ENCODE assay signal across 7 cellular contexts in the genomic region with DNA sequence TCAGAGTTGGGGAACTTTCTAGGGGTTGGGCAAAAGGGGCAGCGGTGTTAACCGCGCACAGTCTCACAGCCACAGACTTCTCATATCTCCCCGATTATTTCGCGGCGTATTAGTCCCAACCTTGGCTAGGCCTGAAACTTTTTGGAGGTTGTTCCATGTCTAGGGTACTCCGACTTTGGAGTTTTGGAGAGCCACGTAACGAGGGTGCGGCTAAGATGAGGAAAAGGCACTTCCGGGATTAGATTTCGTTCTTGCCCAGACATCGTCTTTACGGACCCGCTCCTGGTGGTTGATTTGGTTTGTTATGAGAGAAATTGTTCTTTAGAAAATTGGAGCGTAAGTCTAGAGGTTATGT. TPM values are rescaled to one million over a fixed set of nuclear protein-coding genes. Genes with fewer than 3 reads are reported as not detected.
DNase-seq lines count a peak whose midpoint lies in the region; ATAC-seq lines count a peak whose summit lies in the region.

No MANE protein-coding gene starts in this region.

- no peaks in the 10 kb centered on the region for H3K36me3 ChIP-seq in ES-I3 (ENCODE audit: insufficient read depth, low read length)

- DNase-seq in LoVo (ENCODE audit: low spot score): peak; percentile 18
- peak; percentile 12 for DNase-seq in iPS-NIHi11 (ENCODE audit: low spot score)
- DNase-seq in stimulated activated naive CD8-positive, alpha-beta T cell treated with anti-CD3 and anti-CD28 coated beads, Interleukin-15, amount 100 ng/mL, for 72 hours: no peak
- DNase-seq in NCI-H1930 (lab: John Stamatoyannopoulos, UW): no peak
- no peak for DNase-seq in UCSD-AML1 (lab: John Stamatoyannopoulos, UW; ENCODE audit: unreplicated experiment)

- H3K9me3 Mint-ChIP-seq in stimulated activated naive CD8-positive, alpha-beta T cell treated with anti-CD3 and anti-CD28 coated beads, Interleukin-15, amount 100 ng/mL, for 72 hours: no peaks in the 10 kb centered on the region

- no peak for ATAC-seq in stimulated activated naive CD8-positive, alpha-beta T cell treated with anti-CD3 and anti-CD28 coated beads, Interleukin-15, amount 100 ng/mL, for 72 hours

- H3K9me3 ChIP-seq in ES-I3 (ENCODE audit: control insufficient read depth, insufficient read depth, low read length): no peaks in the 10 kb centered on the region

- no peaks in the 10 kb centered on the region for H3K27me3 Mint-ChIP-seq in stimulated activated naive CD8-positive, alpha-beta T cell treated with anti-CD3 and anti-CD28 coated beads, Interleukin-15, amount 100 ng/mL, for 72 hours

- H3K9ac ChIP-seq in ES-I3 (ENCODE audit: low read depth, low read length): peak overlapping the region; percentile 91

- peaks cover 59% of the 10 kb centered on the region for H3K4me1 Mint-ChIP-seq in stimulated activated naive CD8-positive, alpha-beta T cell treated with anti-CD3 and anti-CD28 coated beads, Interleukin-15, amount 100 ng/mL, for 72 hours

- H3K4me3 Mint-ChIP-seq in stimulated activated naive CD8-positive, alpha-beta T cell treated with anti-CD3 and anti-CD28 coated beads, Interleukin-15, amount 100 ng/mL, for 72 hours: peak overlapping the region; percentile 98

- H3K4me1 ChIP-seq in ES-I3 (ENCODE audit: insufficient read depth, low read length): peaks cover 8% of the 10 kb centered on the region

- peak overlapping the region; percentile 92 for H3K27ac ChIP-seq in adipose tissue (ENCODE audit: low read depth, low read length)

- peak overlapping the region; percentile 99 for H3K27ac Mint-ChIP-seq in stimulated activated naive CD8-positive, alpha-beta T cell treated with anti-CD3 and anti-CD28 coated beads, Interleukin-15, amount 100 ng/mL, for 72 hours

- WGBS in adipose tissue, 3 donors: 0 to 1% (median 0%) methylated on average over 17 of the region's 17 CpGs

RNA-seq across cellular contexts. Expression of a gene that starts 0.5 kb away (rescaled TPM):
- 10 to 100 TPM in 2 of 3 donors, 1 to 10 TPM in 1; 8.0 to 19.5 (median 11.8) TPM for polyA plus RNA-seq in adipose tissue

RNA-seq across cellular contexts. Expression of a gene that starts 1.1 kb away (rescaled TPM):
- polyA plus RNA-seq in adipose tissue: 10 to 100 TPM; 19.8 to 45.5 (median 37.8) TPM

Comparison
In these comparisons a context has a peak if more than half of its experiments do, and no peak if none do; other contexts are left out.
1. DNase-seq: peak in LoVo (single experiment) and iPS-NIHi11 (single experiment); none in stimulated activated naive CD8-positive, alpha-beta T cell treated with anti-CD3 and anti-CD28 coated beads, Interleukin-15, amount 100 ng/mL, for 72 hours (0 of 2), NCI-H1930 (0 of 2) and UCSD-AML1 (single experiment).